ENCODE assay signal across 16 cellular contexts in genomic region chr5:107251151-107251550, GRCh38.
DNase-seq lines count a peak whose midpoint lies in the region; ATAC-seq and TF ChIP-seq lines count a peak whose summit lies in the region.
"Had no signal": no experiment of that assay in that cellular context is flagged by ENCODE, and none has a peak within 500 bp of the region (broad histone marks: within the 10 kb centered on the region; RNA-seq: fewer than 3 reads in every experiment).

No MANE protein-coding gene starts in this region.

- no peak overlapping the region for H4K5ac ChIP-seq in IMR-90 (ENCODE audit: low read depth, low read length)

- H3K4me2 ChIP-seq in IMR-90 (ENCODE audit: low read depth, low read length) (peak overlapping the region; percentile 62; the same call in 1 of the 2 replicates), mesenchymal stem cell (ENCODE audit: low read length, poor library complexity, severe bottlenecking) (no peak overlapping the region)
- H3K4me2 ChIP-seq: GM23338 had no signal

- CTCF ChIA-PET in IMR-90 (lab: Yijun Ruan, JAX) = no interaction called here

- intact Hi-C loops in IMR-90 (cut with micrococcal nuclease) = loop anchor here (2.0 kb wide), 1 partner anchor 422 kb away; no protein-coding TSS in a partner anchor

- TF ChIP-seq RAD21 in IMR-90 (IDR thresholded peaks at IDR 0.05; ENCODE audit: low read length) = no peak

- no peak for TF ChIP-seq CTCF in IMR-90 (conservative IDR thresholded peaks at IDR 0.05; ENCODE audit: low read depth, low read length)

- BruUV-seq in IMR-90 (replicated peaks; lab: Mats Ljungman, UMichigan) = no TSS peak

- H3K79me1 ChIP-seq in IMR-90 (ENCODE audit: low read depth in 1 of 2, low read length in 2 of 2) = no peaks in the 10 kb centered on the region
- H3K79me1 ChIP-seq in mesenchymal stem cell (replicated peaks; ENCODE audit: low read length, poor library complexity, severe bottlenecking) = no peaks in the 10 kb centered on the region

- no peaks in the 10 kb centered on the region for H4K20me1 ChIP-seq in IMR-90 (ENCODE audit: insufficient read depth, low read length)

- peak overlapping the region; percentile 0; the same call in 1 of the 2 replicates for H2BK120ac ChIP-seq in IMR-90 (ENCODE audit: low read depth, low read length)
- no peak overlapping the region for H2BK120ac ChIP-seq in mesenchymal stem cell (ENCODE audit: low read depth, low read length)

- WGBS in IMR-90 (ENCODE audit: extremely low coverage in 2 of 2, insufficient read length in 1 of 2), 2 experiments = 7% methylated on average over 2 of the region's 2 CpGs; no CpG with 5 or more reads in 1 of the 2 experiments
- 79% methylated on average over 2 of the region's 2 CpGs for WGBS in mesenchymal stem cell

- TF ChIP-seq POLR2A in IMR-90 (IDR thresholded peaks at IDR 0.05; ENCODE audit: low read depth, low read length) = no peak

- no peak overlapping the region for H2BK12ac ChIP-seq in mesenchymal stem cell (ENCODE audit: low read length in 2 of 2)

- dilution Hi-C loops in IMR-90 (cut with HindIII; ENCODE audit: low sequenced_read_pairs, unreplicated experiment) = no loop called here

- no peak overlapping the region for H3K14ac ChIP-seq in IMR-90 (replicated peaks; ENCODE audit: low read depth, low read length)
- H3K14ac ChIP-seq in mesenchymal stem cell (ENCODE audit: low read length in 2 of 2) = no peak overlapping the region

- H3K4me3 ChIP-seq in IMR-90 (ENCODE audit: insufficient read depth, low read depth, low read length) (no peak overlapping the region), mesenchymal stem cell (ENCODE audit: insufficient read depth in 1 of 2, low read depth in 1 of 2, low read length in 2 of 2) (no peak overlapping the region)
- H3K4me3 ChIP-seq: GM23338 had no signal

- H2AFZ ChIP-seq in IMR-90 (replicated peaks; ENCODE audit: low read length, poor library complexity) (no peak overlapping the region), mesenchymal stem cell (ENCODE audit: low read depth, low read length) (no peak overlapping the region)
- H2AFZ ChIP-seq: GM23338 had no signal

- peak overlapping the region; percentile 80 for H3K18ac ChIP-seq in IMR-90 (ENCODE audit: low read depth, low read length)
- no peak overlapping the region for H3K18ac ChIP-seq in mesenchymal stem cell (ENCODE audit: low read depth in 1 of 2, low read length in 2 of 2)

- H3K9me1 ChIP-seq in IMR-90 (ENCODE audit: insufficient read depth, low read length) = no peaks in the 10 kb centered on the region; the same call in 1 of the 2 replicates

- H2BK5ac ChIP-seq in IMR-90 (ENCODE audit: low read depth, low read length, poor library complexity, severe bottlenecking) = no peak overlapping the region
- no peak overlapping the region for H2BK5ac ChIP-seq in mesenchymal stem cell (ENCODE audit: low read depth, low read length, poor library complexity, severe bottlenecking)

- H3K36me3 ChIP-seq in IMR-90 (ENCODE audit: control insufficient read depth, insufficient read depth, low read length) (no peaks in the 10 kb centered on the region), mesenchymal stem cell (ENCODE audit: control insufficient read depth in 1 of 2, insufficient read depth in 2 of 2, low read depth in 1 of 2, low read length in 2 of 2) (no peaks in the 10 kb centered on the region)
- H3K36me3 ChIP-seq: BE2C had no signal

- DNase-seq in NCI-H748 (lab: John Stamatoyannopoulos, UW; ENCODE audit: unreplicated experiment) (peak; percentile 18), NCI-H748 treated with DMSO at 0.1 percent for 48 hours (lab: John Stamatoyannopoulos, UW) (no peak), IMR-90 (no peak), fibroblast of gingiva (ENCODE audit: low read depth) (peak; percentile 31), mesenchymal stem cell (peak; percentile 13), SW480 (ENCODE audit: low spot score) (no peak)
- DNase-seq: BE2C; CD4-positive, alpha-beta memory T cell; DMS53; GF-D8; H9 had no signal

- H3K9me3 ChIP-seq in IMR-90 (ENCODE audit: control insufficient read depth, insufficient read depth, low read length) (no peaks in the 10 kb centered on the region), mesenchymal stem cell (ENCODE audit: control insufficient read depth, low read length) (no peaks in the 10 kb centered on the region)
- H3K9me3 ChIP-seq: BE2C had no signal

- H2AK5ac ChIP-seq in IMR-90 (ENCODE audit: low read depth, low read length) (no peak overlapping the region), mesenchymal stem cell (ENCODE audit: low read length, severe bottlenecking) (no peak overlapping the region)

- POLR2A ChIA-PET in IMR-90 (lab: Charles Lee; ENCODE audit: unreplicated experiment) = no interaction called here

- H3K4me1 ChIP-seq in IMR-90 (ENCODE audit: control insufficient read depth, insufficient read depth, low read length) (no peaks in the 10 kb centered on the region; the same call in 1 of the 2 replicates), mesenchymal stem cell (ENCODE audit: control insufficient read depth, insufficient read depth, low read depth, low read length) (no peaks in the 10 kb centered on the region)

- H3K23ac ChIP-seq in IMR-90 (ENCODE audit: low read depth, low read length) (no peak overlapping the region), mesenchymal stem cell (ENCODE audit: low read length in 2 of 2) (no peak overlapping the region)

- H3K27me3 ChIP-seq in IMR-90 (ENCODE audit: control insufficient read depth, insufficient read depth, low read length) (no peaks in the 10 kb centered on the region), mesenchymal stem cell (ENCODE audit: control insufficient read depth in 1 of 2, insufficient read depth in 1 of 2, low read length in 2 of 2) (no peaks in the 10 kb centered on the region)
- H3K27me3 ChIP-seq: BE2C had no signal

- H3K9ac ChIP-seq in IMR-90 (ENCODE audit: low read depth, low read length) (no peak overlapping the region), mesenchymal stem cell (ENCODE audit: low read length) (no peak overlapping the region)

- no peak overlapping the region for H4K8ac ChIP-seq in IMR-90 (ENCODE audit: low read depth in 2 of 2, low read length in 2 of 2)
- no peak overlapping the region for H4K8ac ChIP-seq in mesenchymal stem cell (ENCODE audit: low read length)

- no peak overlapping the region for H4K91ac ChIP-seq in IMR-90 (ENCODE audit: insufficient read depth, low read depth, low read length)
- H4K91ac ChIP-seq in mesenchymal stem cell (ENCODE audit: low read length) = no peak overlapping the region

- peak overlapping the region; percentile 10; the same call in 1 of the 3 replicates for H2BK15ac ChIP-seq in IMR-90 (ENCODE audit: low read depth, low read length)
- no peak overlapping the region for H2BK15ac ChIP-seq in mesenchymal stem cell (ENCODE audit: low read depth, poor library complexity, severe bottlenecking)

- no peak for ATAC-seq in IMR-90 (ENCODE audit: low read depth)
- ATAC-seq in HG03095 (IDR thresholded peaks at IDR 0.05; ENCODE audit: unreplicated experiment) = no peak
- no peak for ATAC-seq in GM21576 (IDR thresholded peaks at IDR 0.05; ENCODE audit: unreplicated experiment)
- ATAC-seq: GM23338, HepG2 had no signal

- in situ Hi-C loops in IMR-90 (cut with MboI; ENCODE audit: low sequenced_read_pairs) = no loop called here

- H2AK9ac ChIP-seq in IMR-90 (replicated peaks; ENCODE audit: low read depth, low read length, poor library complexity) = no peak overlapping the region

- no peak overlapping the region for H2BK20ac ChIP-seq in IMR-90 (ENCODE audit: low read depth, low read length)

- H3K4ac ChIP-seq in IMR-90 (ENCODE audit: low read depth, low read length) = no peak overlapping the region
- H3K4ac ChIP-seq in mesenchymal stem cell (ENCODE audit: low read depth in 1 of 2, low read length in 2 of 2) = no peak overlapping the region

- no peak overlapping the region; the same call in 1 of the 2 replicates for H3K56ac ChIP-seq in IMR-90 (ENCODE audit: extremely low read depth, insufficient read depth, low read length)

- peak overlapping the region; percentile 66; the same call in 1 of the 2 replicates for H3K27ac ChIP-seq in IMR-90 (ENCODE audit: insufficient read depth, low read length)
- no peak overlapping the region for H3K27ac ChIP-seq in mesenchymal stem cell (ENCODE audit: low read length, poor library complexity, severe bottlenecking)
- H3K27ac ChIP-seq: C4-2B had no signal

TF ChIP-seq in IMR-90, 13 proteins besides CTCF, POLR2A, EP300 and RAD21:
- no peak for TF ChIP-seq RFX5 (IDR thresholded peaks at IDR 0.05; ENCODE audit: low read depth, low read length)
- TF ChIP-seq MAZ (IDR thresholded peaks at IDR 0.05; ENCODE audit: borderline replicate concordance, low read depth, low read length) = no peak
- no peak for TF ChIP-seq CHD1 (IDR thresholded peaks at IDR 0.05; ENCODE audit: low read depth, low read length)
- no peak for TF ChIP-seq FOS (IDR thresholded peaks at IDR 0.05; ENCODE audit: low read depth, low read length)
- TF ChIP-seq MAFK (IDR thresholded peaks at IDR 0.05; ENCODE audit: low read depth, low read length) = no peak
- TF ChIP-seq BHLHE40 (IDR thresholded peaks at IDR 0.05; ENCODE audit: low read depth, low read length) = no peak
- no peak for TF ChIP-seq SMC3 (IDR thresholded peaks at IDR 0.05; ENCODE audit: low read depth, low read length)
- TF ChIP-seq, protein P1, sequence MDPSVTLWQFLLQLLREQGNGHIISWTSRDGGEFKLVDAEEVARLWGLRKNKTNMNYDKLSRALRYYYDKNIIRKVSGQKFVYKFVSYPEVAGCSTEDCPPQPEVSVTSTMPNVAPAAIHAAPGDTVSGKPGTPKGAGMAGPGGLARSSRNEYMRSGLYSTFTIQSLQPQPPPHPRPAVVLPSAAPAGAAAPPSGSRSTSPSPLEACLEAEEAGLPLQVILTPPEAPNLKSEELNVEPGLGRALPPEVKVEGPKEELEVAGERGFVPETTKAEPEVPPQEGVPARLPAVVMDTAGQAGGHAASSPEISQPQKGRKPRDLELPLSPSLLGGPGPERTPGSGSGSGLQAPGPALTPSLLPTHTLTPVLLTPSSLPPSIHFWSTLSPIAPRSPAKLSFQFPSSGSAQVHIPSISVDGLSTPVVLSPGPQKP (IDR thresholded peaks at IDR 0.05; ENCODE audit: borderline replicate concordance, low read depth, low read length) = no peak
- TF ChIP-seq USF2 (IDR thresholded peaks at IDR 0.05; ENCODE audit: low read depth, low read length) = no peak
- TF ChIP-seq CEBPB (IDR thresholded peaks at IDR 0.05; ENCODE audit: low read depth, low read length) = no peak
- no peak for TF ChIP-seq MXI1 (IDR thresholded peaks at IDR 0.05; ENCODE audit: borderline replicate concordance, low read depth, low read length)

Comparison
In these comparisons a context has a peak if more than half of its experiments do, and no peak if none do; other contexts are left out.
1. DNase-seq: peak in NCI-H748 (single experiment), fibroblast of gingiva (single experiment) and mesenchymal stem cell (single experiment); none in NCI-H748 treated with DMSO at 0.1 percent for 48 hours (single experiment), IMR-90 (single experiment) and SW480 (single experiment).